10 cellular contexts compared by ENCODE assay signal in genomic region chr13:51066091-51066831, GRCh38. TPM values are rescaled to one million over a fixed set of nuclear protein-coding genes. Genes with fewer than 3 reads are reported as not detected.
DNase-seq lines count a peak whose midpoint lies in the region; FAIRE-seq and TF ChIP-seq lines count a peak whose summit lies in the region.
"Had no signal": no experiment of that assay in that cellular context is flagged by ENCODE, and none has a peak within 500 bp of the region (broad histone marks: within the 10 kb centered on the region; RNA-seq: fewer than 3 reads in every experiment).

No MANE protein-coding gene starts in this region.

- no peaks in the 10 kb centered on the region; a peak in 1 of 7 replicates for H3K27me3 ChIP-seq in H1 (replicated peaks in 1 of 4; ENCODE audit: control insufficient read depth in 3 of 4, extremely low read depth in 1 of 4, insufficient read depth in 3 of 4, low read length in 3 of 4)

- H3K23me2 ChIP-seq in H1 (ENCODE audit: low read depth, low read length), result no peaks in the 10 kb centered on the region

- H3K4ac ChIP-seq in H1 (replicated peaks; ENCODE audit: insufficient read length, low read depth, low read length), result no peak overlapping the region

- no peak overlapping the region for H2BK120ac ChIP-seq in H1 (replicated peaks; ENCODE audit: low read depth, low read length)

- no peaks in the 10 kb centered on the region for H3K79me2 ChIP-seq in H1 (ENCODE audit: control insufficient read depth in 1 of 2, insufficient read depth in 2 of 2, low read length in 2 of 2)

- H3K4me1 ChIP-seq in H1 (replicated peaks in 1 of 4; ENCODE audit: control insufficient read depth in 3 of 4, insufficient read depth in 4 of 4, low read length in 3 of 4), result peaks cover 0 to 3% (median 2%) of the 10 kb centered on the region in 4 experiments; a peak in 3 of 7 replicates

- no peak overlapping the region for H3K27ac ChIP-seq in H1 (ENCODE audit: low read depth, low read length)
- H3K27ac ChIP-seq: VCaP had no signal

- no peak overlapping the region for H2BK15ac ChIP-seq in H1 (ENCODE audit: low read length)

- 87% methylated on average over 15 of the region's 15 CpGs; no CpG with 5 or more reads in 1 of the 2 experiments for WGBS in H1 (ENCODE audit: extremely low coverage in 1 of 2, insufficient coverage in 1 of 2, insufficient read length in 1 of 2, insufficient replicate concordance in 2 of 2, low coverage in 1 of 2, low lambda C conversion rate in 2 of 2, missing lambda C conversion rate in 1 of 2), 2 experiments

- no peak overlapping the region; the same call in 1 of the 2 replicates for H2AK5ac ChIP-seq in H1 (ENCODE audit: low read depth, low read length)

- peak; percentile 36 to 45 for TF ChIP-seq RAD21 in H1 (IDR thresholded peaks at IDR 0.05 in 1 of 2, conservative IDR thresholded peaks at IDR 0.05 in 1 of 2; ENCODE audit: low read depth in 2 of 2, low read length in 2 of 2)

- no peak overlapping the region for H3K56ac ChIP-seq in H1 (replicated peaks; ENCODE audit: insufficient read length, low read depth, low read length)

- no peak overlapping the region for H3K23ac ChIP-seq in H1 (ENCODE audit: insufficient read length)

- TF ChIP-seq EP300 in H1 (IDR thresholded peaks at IDR 0.05; ENCODE audit: borderline replicate concordance in 1 of 2, low read depth in 2 of 2, low read length in 2 of 2), result no peak

- H4K20me1 ChIP-seq in H1 (replicated peaks in 1 of 2; ENCODE audit: control insufficient read depth in 1 of 2, insufficient read depth in 2 of 2, low read length in 2 of 2), result no peaks in the 10 kb centered on the region

- H4K5ac ChIP-seq in H1 (ENCODE audit: insufficient read length, low read depth, low read length), result no peak overlapping the region

- H2BK5ac ChIP-seq in H1 (ENCODE audit: low read depth, low read length), result no peak overlapping the region

- no peaks in the 10 kb centered on the region for H3K79me1 ChIP-seq in H1 (ENCODE audit: low read depth, low read length)

- H3K18ac ChIP-seq in H1 (ENCODE audit: extremely low read depth, low read length), result 0 out of 2 replicates have a peak overlapping the region, but pooled peaks have one; percentile 42

- CTCF ChIA-PET in H1 (lab: Charles Lee; ENCODE audit: partially characterized antibody), result interaction anchor here (0.6 to 4.9 kb wide), 16 partner anchors 9 to 1093 kb away, joined by 3 to 50 read pairs (median 3); no protein-coding TSS in a partner anchor

- POLR2A ChIA-PET in H1 (lab: Charles Lee; ENCODE audit: partially characterized antibody), result interaction anchor here (1.0 to 1.1 kb wide), 2 partner anchors 12 to 84 kb away, joined by 3 read pairs; no protein-coding TSS in a partner anchor

- no peak overlapping the region for H3K4me2 ChIP-seq in H1 (ENCODE audit: insufficient read depth in 1 of 2, low read depth in 2 of 2, low read length in 2 of 2)

- FAIRE-seq in GM19239 (lab: Jason Lieb, UNC) (peak; percentile 53), H1 (lab: Jason Lieb, UNC) (no peak)

- H4K8ac ChIP-seq in H1 (ENCODE audit: extremely low read depth, insufficient read depth, low read length), result no peak overlapping the region

- H3K14ac ChIP-seq in H1 (ENCODE audit: insufficient read length), result no peak overlapping the region

- no peak overlapping the region for H4K91ac ChIP-seq in H1 (replicated peaks; ENCODE audit: insufficient read length, low read length)

- H2BK12ac ChIP-seq in H1 (ENCODE audit: low read depth, low read length), result 0 out of 2 replicates have a peak overlapping the region, but pooled peaks have one; percentile 2

- DNase-seq in GM19239 (ENCODE audit: insufficient read length, low spot score) (no peak), OCI-M1 (lab: John Stamatoyannopoulos, UW) (peak; percentile 20), H1 (ENCODE audit: low read depth in 1 of 2, low spot score in 2 of 2) (peak in 1 of 2 experiments; percentile 44), renal cortical epithelial cell (ENCODE audit: low read depth) (peak; percentile 29), COLO668 (lab: John Stamatoyannopoulos, UW; ENCODE audit: unreplicated experiment) (no peak), activated gamma-delta T cell (lab: John Stamatoyannopoulos, UW) (no peak), hippocampal formation (lab: John Stamatoyannopoulos, UW) (no peak), HuH-7.5 (ENCODE audit: low spot score) (no peak)
- DNase-seq: midbrain had no signal

- peak; percentile 10 to 43 (median 29); a peak in 3 of 4 replicates for TF ChIP-seq CTCF in H1 (IDR thresholded peaks at IDR 0.05; ENCODE audit: control extremely low read depth in 1 of 3, insufficient read depth in 1 of 3, low read depth in 1 of 3, low read length in 3 of 3)

- H3K4me3 ChIP-seq in H1 (ENCODE audit: extremely low read depth in 1 of 4, insufficient read depth in 2 of 4, low read depth in 3 of 4, low read length in 4 of 4), result no peak overlapping the region

- TF ChIP-seq POLR2A in H1 (IDR thresholded peaks at IDR 0.05; ENCODE audit: control extremely low read depth in 1 of 2, low read depth in 2 of 2, low read length in 2 of 2), result no peak

- no peaks in the 10 kb centered on the region for H3K36me3 ChIP-seq in H1 (ENCODE audit: control insufficient read depth in 2 of 4, insufficient read depth in 4 of 4, low read length in 3 of 4)

- 0 out of 2 replicates have a peak overlapping the region, but pooled peaks have one; percentile 14 for H2AFZ ChIP-seq in H1 (ENCODE audit: low read length)

- no peaks in the 10 kb centered on the region for H3K9me3 ChIP-seq in H1 (ENCODE audit: insufficient read depth in 2 of 2, low read depth in 1 of 2, low read length in 1 of 2)

- no peak overlapping the region for H3K9ac ChIP-seq in H1 (replicated peaks in 1 of 4; ENCODE audit: extremely low read depth in 1 of 4, low read depth in 3 of 4, low read length in 3 of 4)

- no peak overlapping the region for H2BK20ac ChIP-seq in H1 (ENCODE audit: low read length)

TF ChIP-seq in H1, 55 proteins besides CTCF, POLR2A, EP300 and RAD21:
- no peak for TF ChIP-seq HDAC6 (IDR thresholded peaks at IDR 0.05; ENCODE audit: low read depth, low read length)
- no peak for TF ChIP-seq CREB1 (IDR thresholded peaks at IDR 0.05)
- no peak for TF ChIP-seq HDAC2 (IDR thresholded peaks at IDR 0.05; ENCODE audit: borderline replicate concordance in 1 of 2, low read depth in 2 of 2, low read length in 2 of 2)
- TF ChIP-seq ATF2 (IDR thresholded peaks at IDR 0.05; ENCODE audit: low read length), result no peak
- TF ChIP-seq NRF1 (IDR thresholded peaks at IDR 0.05; ENCODE audit: low read depth, low read length), result no peak
- no peak for TF ChIP-seq CEBPB (IDR thresholded peaks at IDR 0.05; ENCODE audit: low read depth, low read length)
- no peak for TF ChIP-seq E2F6 (IDR thresholded peaks at IDR 0.05)
- TF ChIP-seq ATF3 (IDR thresholded peaks at IDR 0.05; ENCODE audit: insufficient read depth, low read depth, low read length), result no peak
- no peak for TF ChIP-seq NANOG (IDR thresholded peaks at IDR 0.05; ENCODE audit: insufficient read depth, low read depth, low read length, poor library complexity, severe bottlenecking)
- TF ChIP-seq MAFK (IDR thresholded peaks at IDR 0.05; ENCODE audit: low read depth, low read length), result no peak
TF ChIP-seq in H1: peak in this region for 0.

RNA-seq across cellular contexts. Expression of gene C13orf42, which starts 44.8 kb away (rescaled TPM):
- 9.9 and 11.7 TPM in 2 replicates for total RNA-seq in H1 (2021; fragmentation: NEBNext Ultra II Directional; extraction: Animal tissue kit (Norgen Biotek cat#: 25700))
- polyA plus RNA-seq in H1 (2011; rRNA removed), result 10.1 and 11.5 TPM in 2 replicates
- 9.9 TPM for polyA plus RNA-seq in H1 (2011; cell fraction: cytosol; rRNA removed)
- polyA plus RNA-seq in H1 (2011; cell fraction: nucleus; rRNA removed), result 17.5 TPM
- polyA plus RNA-seq in H1 (2012, experiment 1 of 2), result 18.1 to 63.8 TPM (median 38.1 TPM) in 4 replicates
- 2.1 TPM for polyA plus RNA-seq in H1 (2012, experiment 2 of 2)
- 5.8 TPM for polyA plus RNA-seq in H1 (2013, experiment 1 of 2)
- polyA plus RNA-seq in H1 (2013, experiment 2 of 2), result 5.4 TPM
- 16.0 and 16.1 TPM in 2 replicates for polyA minus RNA-seq in H1 (2011; rRNA and poly(A)+ RNA removed)
- 7.6 TPM for polyA minus RNA-seq in H1 (2011; cell fraction: cytosol; rRNA and poly(A)+ RNA removed)
- polyA minus RNA-seq in H1 (2011; cell fraction: nucleus; rRNA and poly(A)+ RNA removed), result 10.0 TPM
- not detected in 2 replicates for total RNA-seq in renal cortical epithelial cell

Comparison
In these comparisons a context has a peak if more than half of its experiments do, and no peak if none do; other contexts are left out.
1. DNase-seq: peak in OCI-M1 (single experiment) and renal cortical epithelial cell (single experiment); none in GM19239 (single experiment), COLO668 (single experiment), activated gamma-delta T cell (single experiment), hippocampal formation (0 of 2) and HuH-7.5 (single experiment).
2. RNA of gene C13orf42, which starts 44.8 kb away (total RNA-seq): 9.9 to 11.7 TPM in H1; not detected in renal cortical epithelial cell; every median in the first group is over 10 times any median in the second.